ENCODE assay signal across 41 cellular contexts in the genomic region with DNA sequence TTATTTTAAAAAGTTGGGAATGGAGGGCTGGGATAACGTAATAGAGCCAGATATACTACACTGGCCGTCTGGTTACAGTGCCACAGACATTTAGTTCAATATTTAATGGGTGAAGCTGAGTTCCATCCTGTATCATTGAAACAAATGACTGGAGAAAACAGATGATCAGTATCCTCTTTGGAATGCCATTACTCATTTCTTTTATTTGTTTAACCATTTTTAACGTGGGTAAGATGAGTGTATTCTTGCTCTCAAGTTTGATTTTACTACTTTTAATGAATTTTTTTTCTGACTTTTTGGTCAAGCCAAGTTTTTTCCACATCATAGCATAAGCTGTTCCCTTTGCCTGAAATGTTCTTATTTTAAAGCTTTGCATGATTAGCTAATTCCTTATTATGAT. TPM values are rescaled to one million over a fixed set of nuclear protein-coding genes. Genes with fewer than 3 reads are reported as not detected.
"Had no signal": no experiment of that assay in that cellular context is flagged by ENCODE, and none has a peak within 500 bp of the region (broad histone marks: within the 10 kb centered on the region; RNA-seq: fewer than 3 reads in every experiment).

No MANE protein-coding gene starts in this region.

- H3K4me1 Mint-ChIP-seq: activated B cell treated with CpG ODN at 0.5 μM for 24 hours; activated CD4-positive, alpha-beta T cell treated with anti-CD3 and anti-CD28 coated beads, Interleukin-2, amount 10 ng/mL, durations not matched to agents 24 days and 14 days; activated naive CD8-positive, alpha-beta T cell treated with anti-CD3 and anti-CD28 coated beads for 36 hours; activated T-helper 17 cell treated with anti-CD3 and anti-CD28 coated beads, Interleukin-2, amount 50 U/mL, for 72 hours; central memory CD8-positive, alpha-beta T cell had no signal

- H3K27me3 Mint-ChIP-seq: activated B cell treated with CpG ODN at 0.5 μM for 24 hours; activated CD4-positive, alpha-beta memory T cell treated with anti-CD3 and anti-CD28 coated beads for 36 hours; activated CD4-positive, alpha-beta T cell treated with anti-CD3 and anti-CD28 coated beads, Interleukin-2, amount 10 ng/mL, durations not matched to agents 24 days and 14 days; activated CD8-positive, alpha-beta T cell treated with anti-CD3 and anti-CD28 coated beads for 36 hours; activated naive CD8-positive, alpha-beta T cell treated with anti-CD3 and anti-CD28 coated beads for 36 hours; activated T-helper 17 cell treated with anti-CD3 and anti-CD28 coated beads, Interleukin-2, amount 50 U/mL, for 72 hours; central memory CD8-positive, alpha-beta T cell had no signal

- ATAC-seq: activated CD8-positive, alpha-beta T cell treated with anti-CD3 and anti-CD28 coated beads for 36 hours; activated naive CD4-positive, alpha-beta T cell treated with anti-CD3 and anti-CD28 coated beads, Interleukin-2, amount 50 U/mL, for 72 hours; activated T-cell treated with anti-CD3 and anti-CD28 coated beads, Interleukin-2, amount 50 U/mL, for 4 hours; activated T-cell treated with anti-CD3 and anti-CD28 coated beads, Interleukin-2, amount 50 U/mL, for 72 hours; activated T-helper 17 cell treated with anti-CD3 and anti-CD28 coated beads, Interleukin-2, amount 50 U/mL, for 72 hours; body of pancreas had no signal

- FAIRE-seq: bronchial epithelial cell, TTC549 had no signal

- H3K4me3 Mint-ChIP-seq: activated B cell treated with CpG ODN at 0.5 μM for 24 hours; activated CD4-positive, alpha-beta memory T cell treated with anti-CD3 and anti-CD28 coated beads for 36 hours; activated CD4-positive, alpha-beta T cell treated with anti-CD3 and anti-CD28 coated beads, Interleukin-2, amount 10 ng/mL, durations not matched to agents 24 days and 14 days; activated CD8-positive, alpha-beta T cell treated with anti-CD3 and anti-CD28 coated beads for 36 hours; activated naive CD4-positive, alpha-beta T cell treated with anti-CD3 and anti-CD28 coated beads for 36 hours; activated naive CD8-positive, alpha-beta T cell treated with anti-CD3 and anti-CD28 coated beads for 36 hours; activated T-cell treated with anti-CD3 and anti-CD28 coated beads, Interleukin-2, amount 50 U/mL, for 4 hours; activated T-cell treated with anti-CD3 and anti-CD28 coated beads, Interleukin-2, amount 50 U/mL, for 72 hours; activated T-helper 1 cell treated with anti-CD3 and anti-CD28 coated beads, Interleukin-12 subunit alpha, Interleukin-12 subunit beta, Interleukin-2, Interleukin-4 antibody, amounts not matched to agents 30 ng/mL and 10 ng/mL and 1 ng/mL, durations not matched to agents 14 hours and 24 hours and 36 hours; activated T-helper 17 cell treated with anti-CD3 and anti-CD28 coated beads, Interleukin-2, amount 50 U/mL, for 72 hours; central memory CD8-positive, alpha-beta T cell; T-helper 1 cell treated with Interleukin-12 subunit alpha and Interleukin-12 subunit beta and Interleukin-4 antibody, amounts not matched to agents 30 μg/mL and 1 μg/mL, for 36 hours; T-helper 2 cell treated with Interferon-gamma antibody and Interleukin-4, amounts not matched to agents 5 μg/mL and 100 μg/mL, for 36 hours had no signal

- H3K36me3 ChIP-seq: adrenal gland, brain microvascular endothelial cell, cardiac muscle cell had no signal

- H3K27ac Mint-ChIP-seq: activated B cell treated with CpG ODN at 0.5 μM for 24 hours; activated CD4-positive, alpha-beta memory T cell treated with anti-CD3 and anti-CD28 coated beads for 36 hours; activated CD4-positive, alpha-beta T cell treated with anti-CD3 and anti-CD28 coated beads, Interleukin-2, amount 10 ng/mL, durations not matched to agents 24 days and 14 days; activated CD8-positive, alpha-beta T cell treated with anti-CD3 and anti-CD28 coated beads for 36 hours; activated naive CD4-positive, alpha-beta T cell treated with anti-CD3 and anti-CD28 coated beads for 36 hours; activated naive CD4-positive, alpha-beta T cell treated with anti-CD3 and anti-CD28 coated beads, Interleukin-2, amount 50 U/mL, for 72 hours; activated naive CD8-positive, alpha-beta T cell treated with anti-CD3 and anti-CD28 coated beads for 36 hours; activated T-cell treated with anti-CD3 and anti-CD28 coated beads, Interleukin-2, amount 50 U/mL, for 72 hours; activated T-helper 1 cell treated with anti-CD3 and anti-CD28 coated beads, Interleukin-12 subunit alpha, Interleukin-12 subunit beta, Interleukin-2, Interleukin-4 antibody, amounts not matched to agents 30 ng/mL and 10 ng/mL and 1 ng/mL, durations not matched to agents 14 hours and 24 hours and 36 hours; activated T-helper 17 cell treated with anti-CD3 and anti-CD28 coated beads, Interleukin-2, amount 50 U/mL, for 72 hours; T-helper 1 cell treated with Interleukin-12 subunit alpha and Interleukin-12 subunit beta and Interleukin-4 antibody, amounts not matched to agents 30 μg/mL and 1 μg/mL, for 36 hours; T-helper 2 cell treated with Interferon-gamma antibody and Interleukin-4, amounts not matched to agents 5 μg/mL and 100 μg/mL, for 36 hours had no signal

- H3K9me3 ChIP-seq: adrenal gland, body of pancreas had no signal

- H3K36me3 Mint-ChIP-seq: activated CD4-positive, alpha-beta memory T cell treated with anti-CD3 and anti-CD28 coated beads for 36 hours; activated naive CD4-positive, alpha-beta T cell treated with anti-CD3 and anti-CD28 coated beads, Interleukin-2, amount 50 U/mL, for 72 hours; activated naive CD8-positive, alpha-beta T cell treated with anti-CD3 and anti-CD28 coated beads for 36 hours had no signal

- H3K4me1 ChIP-seq: adrenal gland, body of pancreas had no signal

- DNase-seq: activated B cell treated with CpG ODN at 0.5 μM for 24 hours; activated CD4-positive, alpha-beta memory T cell treated with anti-CD3 and anti-CD28 coated beads for 36 hours; activated CD4-positive, alpha-beta T cell treated with anti-CD3 and anti-CD28 coated beads for 4 hours; activated CD4-positive, alpha-beta T cell treated with anti-CD3 and anti-CD28 coated beads, Interleukin-2, amount 10 ng/mL, durations not matched to agents 24 days and 14 days; activated CD4-positive, alpha-beta T cell treated with anti-CD3 and anti-CD28 coated beads, Interleukin-2, amount 50 U/mL, for 1 hour; activated CD4-positive, alpha-beta T cell treated with anti-CD3 and anti-CD28 coated beads, Interleukin-2, amount 50 U/mL, for 4 hours; activated CD4-positive, CD25-positive, alpha-beta regulatory T cell treated with anti-CD3 and anti-CD28 coated beads, Interleukin-2, amount 50 U/mL, for 72 hours; activated CD8-positive, alpha-beta memory T cell treated with anti-CD3 and anti-CD28 coated beads, Interleukin-2, amount 50 U/mL, for 4 hours; activated CD8-positive, alpha-beta T cell treated with anti-CD3 and anti-CD28 coated beads for 36 hours; activated effector memory CD4-positive, alpha-beta T cell treated with anti-CD3 and anti-CD28 coated beads, Interleukin-2, amount 50 U/mL, for 16 hours; activated gamma-delta T cell treated with Interleukin-2 at 50 U/mL for 16 hours; activated naive CD4-positive, alpha-beta T cell; activated naive CD4-positive, alpha-beta T cell treated with anti-CD3 and anti-CD28 coated beads for 36 hours; activated naive CD4-positive, alpha-beta T cell treated with anti-CD3 and anti-CD28 coated beads, Interleukin-2, amount 50 U/mL, for 16 hours; activated naive CD8-positive, alpha-beta T cell treated with anti-CD3 and anti-CD28 coated beads for 36 hours; activated T-cell treated with anti-CD3 and anti-CD28 coated beads for 4 hours; activated T-cell treated with anti-CD3 and anti-CD28 coated beads, Interleukin-2, amount 50 U/mL, for 1 hour; activated T-cell treated with anti-CD3 and anti-CD28 coated beads, Interleukin-2, amount 50 U/mL, for 4 hours; activated T-cell treated with anti-CD3 and anti-CD28 coated beads, Interleukin-2, amount 50 U/mL, for 72 hours; adrenal gland; amniotic stem cell; aorta; body of pancreas; brain microvascular endothelial cell; caudate nucleus; cerebellar nuclear complex; T-helper 1 cell; T-helper 2 cell; T-helper 9 cell had no signal

- H3K27ac ChIP-seq: adrenal gland, body of pancreas, brain microvascular endothelial cell, cardiac muscle cell, VCaP had no signal

- H3K9me3 Mint-ChIP-seq: activated B cell treated with CpG ODN at 0.5 μM for 24 hours; activated CD4-positive, alpha-beta memory T cell treated with anti-CD3 and anti-CD28 coated beads for 36 hours; activated CD4-positive, alpha-beta T cell treated with anti-CD3 and anti-CD28 coated beads, Interleukin-2, amount 10 ng/mL, durations not matched to agents 24 days and 14 days; activated CD8-positive, alpha-beta T cell treated with anti-CD3 and anti-CD28 coated beads for 36 hours; activated naive CD4-positive, alpha-beta T cell treated with anti-CD3 and anti-CD28 coated beads for 36 hours; activated naive CD8-positive, alpha-beta T cell treated with anti-CD3 and anti-CD28 coated beads for 36 hours; T-helper 2 cell treated with Interferon-gamma antibody and Interleukin-4, amounts not matched to agents 5 μg/mL and 100 μg/mL, for 36 hours had no signal

- H3K4me3 ChIP-seq: adrenal gland, body of pancreas, cardiac muscle cell had no signal

- H3K27me3 ChIP-seq: adrenal gland, body of pancreas, brain microvascular endothelial cell, cardiac muscle cell had no signal

RNA-seq across cellular contexts. Expression of gene GRM7, which starts 53.9 kb away (rescaled TPM):
- total RNA-seq: activated B cell treated with CpG ODN at 0.5 μM for 24 hours; activated CD4-positive, alpha-beta memory T cell treated with anti-CD3 and anti-CD28 coated beads for 36 hours; activated CD4-positive, alpha-beta T cell treated with anti-CD3 and anti-CD28 coated beads, Interleukin-2, amount 10 ng/mL, durations not matched to agents 24 days and 14 days; activated CD8-positive, alpha-beta memory T cell treated with anti-CD3 and anti-CD28 coated beads for 36 hours; activated CD8-positive, alpha-beta T cell treated with anti-CD3 and anti-CD28 coated beads for 36 hours; activated naive CD4-positive, alpha-beta T cell treated with anti-CD3 and anti-CD28 coated beads for 36 hours; activated naive CD4-positive, alpha-beta T cell treated with anti-CD3 and anti-CD28 coated beads, Interleukin-2, amount 50 U/mL, for 72 hours; activated naive CD8-positive, alpha-beta T cell treated with anti-CD3 and anti-CD28 coated beads for 36 hours; activated T-cell treated with anti-CD3 and anti-CD28 coated beads, Interleukin-2, amount 50 U/mL, for 4 hours; activated T-cell treated with anti-CD3 and anti-CD28 coated beads, Interleukin-2, amount 50 U/mL, for 72 hours; activated T-helper 1 cell treated with anti-CD3 and anti-CD28 coated beads, Interleukin-12 subunit alpha, Interleukin-12 subunit beta, Interleukin-2, Interleukin-4 antibody, amounts not matched to agents 30 ng/mL and 10 ng/mL and 1 ng/mL, durations not matched to agents 14 hours and 24 hours and 36 hours; activated T-helper 17 cell treated with anti-CD3 and anti-CD28 coated beads, Interleukin-2, amount 50 U/mL, for 72 hours; bronchial epithelial cell; chondrocyte had no signal
